In the genomic region with DNA sequence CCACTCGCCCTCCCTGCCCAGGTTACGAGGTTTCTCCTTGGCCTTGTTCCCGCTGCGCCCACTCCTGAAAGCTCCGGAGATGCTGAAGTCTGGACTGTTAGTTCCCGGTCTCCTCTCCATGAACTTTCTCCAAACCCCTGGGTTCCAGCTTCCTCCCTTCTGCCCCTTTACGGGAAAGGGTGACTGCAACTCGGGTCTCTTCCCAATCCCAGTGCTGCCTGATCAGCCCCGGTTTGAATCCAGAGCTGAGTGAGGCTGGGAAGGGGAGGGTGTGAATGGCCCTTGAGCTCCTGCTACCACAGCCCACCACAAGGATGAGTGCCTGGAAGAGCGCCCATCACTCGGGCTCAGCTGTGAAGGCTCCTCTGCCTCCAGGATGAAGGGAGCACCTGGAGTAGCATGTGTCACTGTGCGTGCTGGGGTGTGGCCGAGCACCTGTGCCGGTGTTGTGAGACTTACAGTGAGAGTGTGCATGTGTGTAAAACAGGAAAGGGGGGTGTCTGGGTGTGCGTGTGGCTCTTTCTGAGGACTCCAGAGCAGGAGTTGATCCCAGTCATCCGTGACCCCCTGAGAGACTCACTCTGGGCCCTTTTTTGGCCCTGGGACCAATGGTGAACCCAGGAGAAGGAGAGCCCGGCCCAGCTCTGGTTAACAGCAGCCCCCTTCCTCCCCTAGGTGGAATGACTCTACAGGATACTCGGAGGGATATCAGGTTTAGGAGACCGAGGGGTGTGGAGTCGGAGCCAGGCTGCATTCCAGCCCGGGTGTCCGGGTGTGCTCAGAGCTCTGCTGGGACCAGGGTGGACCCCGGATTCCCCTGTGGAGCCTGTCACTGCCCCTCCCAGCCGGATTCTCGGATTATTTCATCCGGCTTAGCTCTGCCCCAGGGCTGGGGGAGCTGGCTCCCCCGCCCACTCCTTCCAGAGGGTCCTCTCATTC, we compare ENCODE assay signal across 9 cellular contexts. TPM values are rescaled to one million over a fixed set of nuclear protein-coding genes. Genes with fewer than 3 reads are reported as not detected.
DNase-seq lines count a peak whose midpoint lies in the region; ATAC-seq and TF ChIP-seq lines count a peak whose summit lies in the region.
"Had no signal": no experiment of that assay in that cellular context is flagged by ENCODE, and none has a peak within 500 bp of the region (broad histone marks: within the 10 kb centered on the region; RNA-seq: fewer than 3 reads in every experiment).

No MANE protein-coding gene starts in this region.

- H3K36me3 ChIP-seq in left ventricle myocardium inferior (no peaks in the 10 kb centered on the region), smooth muscle cell (ENCODE audit: low read depth) (no peaks in the 10 kb centered on the region), BE2C (no peaks in the 10 kb centered on the region)
- H3K36me3 ChIP-seq: HAP-1 had no signal

- DNase-seq in NCI-H510A treated with DMSO at 0.1 percent for 48 hours (lab: John Stamatoyannopoulos, UW) = peak; percentile 6
- DNase-seq in NCI-H510A (lab: John Stamatoyannopoulos, UW) = no peak
- DNase-seq in SK-N-DZ (ENCODE audit: low spot score) = peak; percentile 31
- DNase-seq in left ventricle myocardium inferior = no peak
- DNase-seq in smooth muscle cell (lab: John Stamatoyannopoulos, UW; ENCODE audit: unreplicated experiment) = no peak
- no peak for DNase-seq in BE2C
- DNase-seq in GDM1 (lab: John Stamatoyannopoulos, UW) = no peak

- no peak overlapping the region for H2AFZ ChIP-seq in smooth muscle cell (ENCODE audit: low read depth)

- peak overlapping the region; percentile 92 for H3K4me2 ChIP-seq in smooth muscle cell

- WGBS in smooth muscle cell (ENCODE audit: low lambda C conversion rate) = 32% methylated on average over 25 of the region's 27 CpGs

- no peak overlapping the region for H3K9ac ChIP-seq in smooth muscle cell (ENCODE audit: low read depth)

- intact Hi-C loops in left ventricle myocardium inferior (cut with micrococcal nuclease) = no loop called here

- H3K4me1 ChIP-seq in left ventricle myocardium inferior (peaks cover 51% of the 10 kb centered on the region), smooth muscle cell (ENCODE audit: low read depth) (peaks cover 6% of the 10 kb centered on the region), BE2C (peaks cover 17% of the 10 kb centered on the region)
- H3K4me1 ChIP-seq: HAP-1 had no signal

- H4K20me1 ChIP-seq in smooth muscle cell (ENCODE audit: low read depth) = peaks cover 8% of the 10 kb centered on the region

- no peak for ATAC-seq in GM21360 (IDR thresholded peaks at IDR 0.05; ENCODE audit: unreplicated experiment)

- H3K27me3 ChIP-seq in left ventricle myocardium inferior (ENCODE audit: low read depth) (no peaks in the 10 kb centered on the region), smooth muscle cell (ENCODE audit: low read depth) (peaks cover 3% of the 10 kb centered on the region), BE2C (peaks cover 2% of the 10 kb centered on the region; the same call in 1 of the 2 replicates)

- H3F3A ChIP-seq in smooth muscle cell (ENCODE audit: low read depth) = no peaks in the 10 kb centered on the region

- H3K27ac ChIP-seq in left ventricle myocardium inferior (replicated peaks) = peak overlapping the region; percentile 83
- no peak overlapping the region for H3K27ac ChIP-seq in smooth muscle cell (ENCODE audit: low read depth)

- no peaks in the 10 kb centered on the region for H3K9me3 ChIP-seq in left ventricle myocardium inferior (replicated peaks)
- no peaks in the 10 kb centered on the region for H3K9me3 ChIP-seq in smooth muscle cell (replicated peaks; ENCODE audit: low read depth)
- H3K9me3 ChIP-seq in BE2C = no peaks in the 10 kb centered on the region
- H3K9me3 ChIP-seq: HAP-1 had no signal

- no peak for TF ChIP-seq CTCF in left ventricle myocardium inferior (IDR thresholded peaks at IDR 0.05; ENCODE audit: borderline replicate concordance)
- TF ChIP-seq CTCF in smooth muscle cell (IDR thresholded peaks at IDR 0.05; ENCODE audit: borderline replicate concordance, insufficient read depth, poor library complexity, severe bottlenecking) = no peak
- no peak for TF ChIP-seq CTCF in BE2C (IDR thresholded peaks at IDR 0.05; ENCODE audit: low read depth, low read length)

- H3K79me2 ChIP-seq in smooth muscle cell (ENCODE audit: low read depth) = no peaks in the 10 kb centered on the region

- H3K4me3 ChIP-seq in left ventricle myocardium inferior (peak overlapping the region; percentile 81), smooth muscle cell (peak overlapping the region; percentile 70), BE2C (ENCODE audit: low read depth, low read length) (no peak overlapping the region)

RNA-seq across cellular contexts. Expression of a gene that starts 1.1 kb away (rescaled TPM):
- polyA plus RNA-seq in SK-N-DZ (2014; cell fraction: cytosol; rRNA removed) = 1.1 and 1.6 TPM in 2 replicates
- polyA plus RNA-seq in SK-N-DZ (2014; cell fraction: nucleus; rRNA removed) = 2.3 and 3.0 TPM in 2 replicates
- total RNA-seq in left ventricle myocardium inferior (5.2 TPM), smooth muscle cell (0.58 and 2.0 TPM in 2 replicates)
- polyA plus RNA-seq in smooth muscle cell = 6.8 and 8.2 TPM in 2 replicates
- 149 TPM for polyA plus RNA-seq in BE2C (2012; ENCODE audit: insufficient read depth, insufficient read length, low read depth)

Comparison
In these comparisons a context has a peak if more than half of its experiments do, and no peak if none do; other contexts are left out.
1. DNase-seq: peak in NCI-H510A treated with DMSO at 0.1 percent for 48 hours (single experiment) and SK-N-DZ (single experiment); none in NCI-H510A (single experiment), left ventricle myocardium inferior (single experiment), smooth muscle cell (single experiment), BE2C (single experiment) and GDM1 (single experiment).